10 cellular contexts compared by ENCODE assay signal in the genomic region with DNA sequence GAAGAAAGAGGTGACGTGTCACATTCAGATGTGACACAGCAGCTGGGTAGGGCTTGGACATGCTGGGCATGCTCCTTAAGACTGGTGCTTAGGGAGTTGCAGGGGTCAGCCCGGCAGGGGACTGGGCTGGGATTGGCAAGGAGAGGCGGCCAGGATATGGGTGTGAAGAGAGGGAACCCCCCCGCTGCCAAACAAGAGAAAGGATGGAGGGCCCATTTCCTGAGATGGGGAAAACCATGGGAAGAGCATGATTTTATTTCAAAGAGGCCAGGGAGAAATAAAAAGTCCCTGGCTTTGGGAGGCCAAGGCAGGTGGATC. TPM values are rescaled to one million over a fixed set of nuclear protein-coding genes. Genes with fewer than 3 reads are reported as not detected.
A peak's percentile ranks its signal among the peaks of the same experiment; 100 is the strongest.
DNase-seq lines count a peak whose midpoint lies in the region; ATAC-seq and TF ChIP-seq lines count a peak whose summit lies in the region.
"Had no signal": no experiment of that assay in that cellular context is flagged by ENCODE, and none has a peak within 500 bp of the region (broad histone marks: within the 10 kb centered on the region; RNA-seq: fewer than 3 reads in every experiment).

No MANE protein-coding gene starts in this region.

- TF ChIP-seq POLR2A in upper lobe of left lung (IDR thresholded peaks at IDR 0.05): no peak

- H3K27ac ChIP-seq in right cardiac atrium (ENCODE audit: low read length) (peak overlapping the region; percentile 13), lower lobe of right lung (no peak overlapping the region), upper lobe of left lung (peak overlapping the region; percentile 24 to 69 (median 46))

- H3K4me3 ChIP-seq in right cardiac atrium (ENCODE audit: low read length) (no peak overlapping the region), lower lobe of right lung (no peak overlapping the region), upper lobe of left lung (no peak overlapping the region)

- peaks cover 77% of the 10 kb centered on the region for H3K4me1 Mint-ChIP-seq in activated CD4-positive, alpha-beta memory T cell treated with anti-CD3 and anti-CD28 coated beads for 36 hours (ENCODE audit: low read depth)

- POLR2A ChIA-PET in activated CD4-positive, alpha-beta memory T cell treated with anti-CD3 and anti-CD28 coated beads for 36 hours (lab: Charles Lee): interaction anchor here (1.7 to 2.1 kb wide), 2 partner anchors 9 to 24 kb away, joined by 5 to 8 read pairs; partner anchors contain the start of gene MIEF1

- DNase-seq in right cardiac atrium: no peak
- DNase-seq in left ventricle myocardium superior: no peak
- no peak for DNase-seq in activated CD4-positive, alpha-beta memory T cell treated with anti-CD3 and anti-CD28 coated beads for 36 hours
- peak; percentile 38 for DNase-seq in lower lobe of right lung
- DNase-seq in upper lobe of left lung: no peak
- no peak for DNase-seq in SKM-1 (lab: John Stamatoyannopoulos, UW; ENCODE audit: unreplicated experiment)
- DNase-seq in NCI-H526 (lab: John Stamatoyannopoulos, UW): no peak
- DNase-seq in cerebellum (ENCODE audit: low spot score): no peak
- DNase-seq: left colon, MV-4-11 had no signal

- no peaks in the 10 kb centered on the region for H3K9me3 ChIP-seq in right cardiac atrium (ENCODE audit: control insufficient read depth, low read length)
- no peaks in the 10 kb centered on the region for H3K9me3 ChIP-seq in lower lobe of right lung
- H3K9me3 ChIP-seq in upper lobe of left lung: no peaks in the 10 kb centered on the region

- H3K27ac Mint-ChIP-seq in activated CD4-positive, alpha-beta memory T cell treated with anti-CD3 and anti-CD28 coated beads for 36 hours: peak overlapping the region; percentile 86

- peaks cover 78% of the 10 kb centered on the region for H3K36me3 ChIP-seq in lower lobe of right lung
- peaks cover 22 to 68% (median 52%) of the 10 kb centered on the region in 4 donors for H3K36me3 ChIP-seq in upper lobe of left lung

- CTCF ChIA-PET in activated CD4-positive, alpha-beta memory T cell treated with anti-CD3 and anti-CD28 coated beads for 36 hours (lab: Charles Lee): interaction anchor here (0.9 to 14.2 kb wide), 4 partner anchors 9 to 32 kb away, joined by 3 to 387 read pairs (median 8); no protein-coding TSS in a partner anchor

- no peak overlapping the region for H3K4me3 Mint-ChIP-seq in activated CD4-positive, alpha-beta memory T cell treated with anti-CD3 and anti-CD28 coated beads for 36 hours

- 64% methylated on average over 4 of the region's 4 CpGs for WGBS in right cardiac atrium
- WGBS in upper lobe of left lung, 2 donors: 62 to 64% methylated on average over 4 of the region's 4 CpGs

- no peak for TF ChIP-seq EP300 in upper lobe of left lung (IDR thresholded peaks at IDR 0.05)

- ATAC-seq in right cardiac atrium (no peak), left ventricle myocardium superior (no peak), lower lobe of right lung (no peak), upper lobe of left lung (ENCODE audit: low FRiP score in 2 of 2) (no peak)
- ATAC-seq: left colon had no signal

- no peaks in the 10 kb centered on the region for H3K9me3 Mint-ChIP-seq in activated CD4-positive, alpha-beta memory T cell treated with anti-CD3 and anti-CD28 coated beads for 36 hours

- no peak for TF ChIP-seq CTCF in lower lobe of right lung (IDR thresholded peaks at IDR 0.05)
- no peak for TF ChIP-seq CTCF in upper lobe of left lung (IDR thresholded peaks at IDR 0.05)

- no peaks in the 10 kb centered on the region for H3K27me3 ChIP-seq in right cardiac atrium (ENCODE audit: control insufficient read depth, insufficient read depth)
- no peaks in the 10 kb centered on the region for H3K27me3 ChIP-seq in lower lobe of right lung (ENCODE audit: low read depth)
- H3K27me3 ChIP-seq in upper lobe of left lung: no peaks in the 10 kb centered on the region

- H3K4me1 ChIP-seq in right cardiac atrium (ENCODE audit: control insufficient read depth, insufficient read depth, low read length) (peaks cover 8% of the 10 kb centered on the region), lower lobe of right lung (peaks cover 91% of the 10 kb centered on the region), upper lobe of left lung (peaks cover 72 to 89% (median 82%) of the 10 kb centered on the region in 4 donors)

- H3K27me3 Mint-ChIP-seq in activated CD4-positive, alpha-beta memory T cell treated with anti-CD3 and anti-CD28 coated beads for 36 hours: no peaks in the 10 kb centered on the region

- intact Hi-C loops in right cardiac atrium (cut with DNase I): loop anchor here (5.0 to 10.0 kb wide), 4 partner anchors 33 to 208 kb away; partner anchors contain the start of genes RPL3 (in 1 of the 4) and SYNGR1 (in 1 of the 4)
- intact Hi-C loops in left ventricle myocardium superior (cut with micrococcal nuclease): no loop called here
- intact Hi-C loops in activated CD4-positive, alpha-beta memory T cell treated with anti-CD3 and anti-CD28 coated beads for 36 hours (cut with micrococcal nuclease): loop anchor here (10.0 kb wide), 1 partner anchor 281 kb away; the partner anchor contains the start of gene PDGFB
- intact Hi-C loops in lower lobe of right lung (cut with DNase I): no loop called here

- H3K36me3 Mint-ChIP-seq in activated CD4-positive, alpha-beta memory T cell treated with anti-CD3 and anti-CD28 coated beads for 36 hours: peaks cover 70% of the 10 kb centered on the region

RNA-seq across cellular contexts. Expression of gene ATF4, which starts 5.3 kb away (rescaled TPM):
- total RNA-seq in right cardiac atrium: 100 to 1,000 TPM; 156 to 254 (median 177) TPM
- 244 TPM for polyA plus RNA-seq in right cardiac atrium
- 214 TPM for total RNA-seq in left ventricle myocardium superior
- 100 to 1,000 TPM; 437 to 455 TPM for total RNA-seq in activated CD4-positive, alpha-beta memory T cell treated with anti-CD3 and anti-CD28 coated beads for 36 hours
- total RNA-seq in lower lobe of right lung: 327 TPM
- 100 to 1,000 TPM; 255 to 402 (median 364) TPM for total RNA-seq in upper lobe of left lung
- 70.2 TPM for total RNA-seq in cerebellum

RNA-seq across cellular contexts. Expression of gene RPS19BP1, which starts 6.9 kb away (rescaled TPM):
- 10 to 100 TPM; 55.1 to 75.5 (median 61.8) TPM for total RNA-seq in right cardiac atrium
- polyA plus RNA-seq in right cardiac atrium: 155 TPM
- 58.1 TPM for total RNA-seq in left ventricle myocardium superior
- 10 to 100 TPM; 65.2 to 67.5 TPM for total RNA-seq in activated CD4-positive, alpha-beta memory T cell treated with anti-CD3 and anti-CD28 coated beads for 36 hours
- total RNA-seq in lower lobe of right lung: 67.9 TPM
- 100 to 1,000 TPM in 4 of 6 donors, 10 to 100 TPM in 2; 71.2 to 168 (median 106) TPM for total RNA-seq in upper lobe of left lung
- 18.0 TPM for total RNA-seq in cerebellum

RNA-seq across cellular contexts. Expression of gene MIEF1, which starts 23.5 kb away (rescaled TPM):
- 10 to 100 TPM; 16.3 to 22.2 (median 18.7) TPM for total RNA-seq in right cardiac atrium
- 9.0 TPM for polyA plus RNA-seq in right cardiac atrium
- total RNA-seq in left ventricle myocardium superior: 16.1 TPM
- total RNA-seq in activated CD4-positive, alpha-beta memory T cell treated with anti-CD3 and anti-CD28 coated beads for 36 hours: 10 to 100 TPM; 40.3 to 43.1 TPM
- 27.7 TPM for total RNA-seq in lower lobe of right lung
- 10 to 100 TPM; 10.5 to 35.3 (median 25.6) TPM for total RNA-seq in upper lobe of left lung
- 24.8 TPM for total RNA-seq in cerebellum

RNA-seq across cellular contexts. Expression of gene CACNA1I, which starts 44.9 kb away (rescaled TPM):
- total RNA-seq in right cardiac atrium: under 1 TPM in 1 of 4 donors, not detected in 3; 0.06 TPM
- 0.07 TPM for polyA plus RNA-seq in right cardiac atrium
- total RNA-seq in left ventricle myocardium superior: not detected
- total RNA-seq in activated CD4-positive, alpha-beta memory T cell treated with anti-CD3 and anti-CD28 coated beads for 36 hours: under 1 TPM; 0.36 to 0.57 TPM
- 0.21 TPM for total RNA-seq in lower lobe of right lung
- total RNA-seq in upper lobe of left lung: 1 to 10 TPM in 1 of 6 donors, under 1 TPM in 5; 0.15 to 4.2 (median 0.34) TPM
- 0.91 TPM for total RNA-seq in cerebellum

Comparison
In these comparisons a context has a peak if more than half of its experiments do, and no peak if none do; other contexts are left out.
1. intact Hi-C loops: an anchor here in right cardiac atrium (5.0 to 10.0 kb wide) and activated CD4-positive, alpha-beta memory T cell treated with anti-CD3 and anti-CD28 coated beads for 36 hours (10.0 kb wide); none called in left ventricle myocardium superior and lower lobe of right lung.